In the genomic region with DNA sequence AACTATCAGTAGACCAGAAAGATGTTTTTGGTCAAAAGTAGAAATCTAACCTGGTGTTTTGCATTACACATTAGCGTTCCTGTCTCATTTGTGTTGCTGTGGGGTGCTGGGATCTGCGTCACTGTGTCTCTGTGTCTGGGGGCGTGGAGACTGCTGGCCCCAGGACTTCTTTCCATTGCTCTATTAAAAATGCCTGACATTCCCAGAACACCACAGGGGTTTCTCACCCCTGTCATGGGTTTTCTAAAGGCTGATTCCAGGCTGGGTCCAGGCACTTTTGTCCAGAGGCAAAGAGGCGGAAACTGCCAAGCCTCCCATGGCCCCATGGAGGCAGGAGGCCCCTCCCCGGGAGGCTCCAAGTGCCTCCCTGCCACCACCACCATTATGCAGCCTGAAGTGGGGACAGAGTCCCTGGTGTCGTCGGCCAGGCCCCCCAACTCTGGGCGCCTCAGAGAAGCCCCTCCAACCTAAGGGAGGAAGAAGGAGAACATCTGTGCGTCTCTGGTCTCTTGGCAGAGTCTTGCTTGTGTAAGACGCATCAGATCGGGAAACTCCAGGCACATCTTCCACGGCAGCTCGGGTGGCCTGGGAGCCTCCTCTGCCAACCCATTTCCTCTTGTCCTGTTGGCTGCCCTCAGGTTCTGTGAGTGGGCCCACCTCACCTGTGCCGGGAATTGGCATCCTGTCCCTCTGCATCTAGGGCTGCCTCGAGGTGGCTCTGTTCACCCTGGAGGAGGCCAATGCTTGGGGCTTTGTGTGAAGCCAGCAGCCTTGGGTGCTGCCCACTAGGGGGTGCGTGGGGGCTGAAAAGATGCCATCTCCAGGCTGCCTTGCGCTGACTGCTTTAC, we compare ENCODE assay signal across 8 cellular contexts. TPM values are rescaled to one million over a fixed set of nuclear protein-coding genes. Genes with fewer than 3 reads are reported as not detected.
A peak's percentile ranks its signal among the peaks of the same experiment; 100 is the strongest.
DNase-seq lines count a peak whose midpoint lies in the region; ATAC-seq and TF ChIP-seq lines count a peak whose summit lies in the region.

No MANE protein-coding gene starts in this region.

- 68 to 77% methylated on average over 11 to 16 of the region's 17 CpGs for WGBS in thyroid gland, 2 donors

- H3K4me1 ChIP-seq in SJCRH30 (peaks cover 9% of the 10 kb centered on the region; the same call in 1 of the 2 replicates), thyroid gland (peaks cover 0 to 7% of the 10 kb centered on the region in 2 donors)

- DNase-seq in DMS114 treated with DMSO at 0.1 percent for 48 hours (lab: John Stamatoyannopoulos, UW; ENCODE audit: unreplicated experiment) = peak; percentile 7
- DNase-seq in HFF-Myc (ENCODE audit: extremely low read depth, low read depth) = peak; percentile 30
- DNase-seq in SJCRH30 = peak; percentile 49 to 69
- DNase-seq in germinal center (ENCODE audit: low spot score) = peak; percentile 36
- DNase-seq in thyroid gland = peak; percentile 44 to 48
- no peak for DNase-seq in cortex of kidney (lab: John Stamatoyannopoulos, UW)

- H3K27me3 ChIP-seq in SJCRH30 (no peaks in the 10 kb centered on the region), thyroid gland (no peaks in the 10 kb centered on the region)

- H3K9me3 ChIP-seq in SJCRH30 (replicated peaks) = no peaks in the 10 kb centered on the region
- no peaks in the 10 kb centered on the region for H3K9me3 ChIP-seq in thyroid gland

- H3K36me3 ChIP-seq in SJCRH30 = no peaks in the 10 kb centered on the region
- H3K36me3 ChIP-seq in thyroid gland = no peaks in the 10 kb centered on the region

- H3K4me3 ChIP-seq in HFF-Myc (replicated peaks; ENCODE audit: low read depth, low read length) (no peak overlapping the region), SJCRH30 (no peak overlapping the region), thyroid gland (replicated peaks in 1 of 3) (no peak overlapping the region)

- TF ChIP-seq POLR2A in thyroid gland (IDR thresholded peaks at IDR 0.05) = no peak

- intact Hi-C loops in thyroid gland (cut with DNase I) = no loop called here

- TF ChIP-seq CTCF in HFF-Myc (IDR thresholded peaks at IDR 0.05; ENCODE audit: low read depth, low read length, missing control alignments) = peak; percentile 88
- peak in 5 of 6 experiments; percentile 23 to 39 (median 33) for TF ChIP-seq CTCF in thyroid gland (IDR thresholded peaks at IDR 0.05)

- ATAC-seq in HG03457 (IDR thresholded peaks at IDR 0.05; ENCODE audit: unreplicated experiment) (no peak), GM18858 (IDR thresholded peaks at IDR 0.05; ENCODE audit: unreplicated experiment) (no peak)

- H3K27ac ChIP-seq in SJCRH30 (no peak overlapping the region), thyroid gland (no peak overlapping the region)

RNA-seq across cellular contexts. Expression of gene PLEKHG4B, which starts 13.8 kb away (rescaled TPM):
- 3.9 and 4.0 TPM in 2 replicates for total RNA-seq in SJCRH30 (2014; rRNA removed; shearing (Covaris generic))
- total RNA-seq in thyroid gland = 10 to 100 TPM in 1 of 4 donors, 1 to 10 TPM in 3; 5.5 to 10.9 (median 7.1) TPM
